19 cellular contexts compared by ENCODE assay signal in the genomic region with DNA sequence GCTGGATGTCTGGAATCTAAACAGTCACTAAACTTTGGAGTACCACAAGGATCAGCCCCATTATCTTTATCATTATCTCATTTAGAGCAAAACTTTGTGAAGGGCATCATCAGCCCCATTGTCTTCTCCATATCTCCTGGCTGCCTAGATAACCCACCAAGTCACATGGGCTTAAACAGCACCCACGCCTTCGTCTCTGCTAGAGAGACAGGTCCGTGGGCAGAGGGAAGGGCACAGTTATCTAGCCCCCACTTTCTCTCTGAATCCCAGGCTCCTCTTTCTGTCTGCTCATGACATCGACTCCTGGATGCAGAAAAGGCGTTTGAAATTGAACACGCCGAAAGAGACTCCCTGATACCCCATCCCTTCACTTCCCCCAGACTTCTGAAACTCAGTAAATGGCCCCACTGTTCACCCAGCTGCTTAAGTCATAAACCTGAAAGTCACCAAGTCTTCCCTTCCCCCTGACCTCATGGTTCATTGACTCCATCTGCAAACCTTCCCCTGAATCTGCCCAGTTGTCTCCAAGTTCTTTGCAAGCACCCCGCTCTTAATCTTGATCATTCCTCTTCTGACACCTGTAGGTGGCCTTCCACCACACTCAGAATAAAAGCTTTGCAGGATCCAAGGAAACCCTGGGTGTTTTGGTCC. TPM values are rescaled to one million over a fixed set of nuclear protein-coding genes. Genes with fewer than 3 reads are reported as not detected.
DNase-seq lines count a peak whose midpoint lies in the region; ATAC-seq and TF ChIP-seq lines count a peak whose summit lies in the region.
"Had no signal": no experiment of that assay in that cellular context is flagged by ENCODE, and none has a peak within 500 bp of the region (broad histone marks: within the 10 kb centered on the region; RNA-seq: fewer than 3 reads in every experiment).

No MANE protein-coding gene starts in this region.

- BruUV-seq in mammary epithelial cell (replicated peaks; lab: Mats Ljungman, UMichigan): no TSS peak

- H3K4me3 ChIP-seq in WERI-Rb-1 (ENCODE audit: low read depth, low read length) (no peak overlapping the region), mammary epithelial cell (replicated peaks in 1 of 3; ENCODE audit: insufficient read depth in 1 of 3, low read depth in 2 of 3, low read length in 3 of 3) (no peak overlapping the region)
- H3K4me3 ChIP-seq: esophagus muscularis mucosa, left ventricle myocardium inferior, uterus had no signal

- ATAC-seq in GM19351 (IDR thresholded peaks at IDR 0.05; ENCODE audit: unreplicated experiment) (peak; percentile 83), HG02763 (IDR thresholded peaks at IDR 0.05; ENCODE audit: unreplicated experiment) (peak; percentile 68)
- ATAC-seq: right cardiac atrium had no signal

- H3K27ac ChIP-seq in WERI-Rb-1: no peak overlapping the region
- H3K27ac ChIP-seq in mammary epithelial cell (ENCODE audit: insufficient read depth, low read depth, low read length): no peak overlapping the region
- H3K27ac ChIP-seq: esophagus muscularis mucosa, left ventricle myocardium inferior, RWPE1, uterus had no signal

- H3K36me3 ChIP-seq in WERI-Rb-1 (no peaks in the 10 kb centered on the region), mammary epithelial cell (ENCODE audit: insufficient read depth, low read length) (no peaks in the 10 kb centered on the region)
- H3K36me3 ChIP-seq: esophagus muscularis mucosa, left ventricle myocardium inferior, uterus had no signal

- no peaks in the 10 kb centered on the region for H3K4me1 ChIP-seq in mammary epithelial cell (ENCODE audit: insufficient read depth, low read length)
- H3K4me1 ChIP-seq: left ventricle myocardium inferior, uterus had no signal

- no peaks in the 10 kb centered on the region for H3K79me2 ChIP-seq in mammary epithelial cell (ENCODE audit: insufficient read depth, low read length)

- H3K4me2 ChIP-seq in mammary epithelial cell (ENCODE audit: insufficient read depth, low read depth, low read length): no peak overlapping the region

- H4K20me1 ChIP-seq in mammary epithelial cell (ENCODE audit: insufficient read depth, low read length): no peaks in the 10 kb centered on the region

- H3K9ac ChIP-seq in mammary epithelial cell (ENCODE audit: insufficient read depth, low read length): no peak overlapping the region

- WGBS in mammary epithelial cell (ENCODE audit: low coverage, missing lambda C conversion rate): 93% methylated on average over 8 of the region's 8 CpGs

- dilution Hi-C loops in mammary epithelial cell (cut with HindIII; ENCODE audit: low sequenced_read_pairs): no loop called here

- in situ Hi-C loops in mammary epithelial cell (cut with MboI; ENCODE audit: low sequenced_read_pairs in 2 of 2): no loop called here

- H2AFZ ChIP-seq in mammary epithelial cell (ENCODE audit: low read depth, low read length): no peak overlapping the region

- TF ChIP-seq CTCF in GM12873 (IDR thresholded peaks at IDR 0.05; ENCODE audit: insufficient read depth, low read depth, low read length, missing control alignments) (peak; percentile 7), WERI-Rb-1 (IDR thresholded peaks at IDR 0.05; ENCODE audit: low read depth, low read length) (no peak), mammary epithelial cell (conservative IDR thresholded peaks at IDR 0.05 in 1 of 2, IDR thresholded peaks at IDR 0.05 in 1 of 2; ENCODE audit: extremely low read depth in 1 of 2, insufficient read depth in 1 of 2, low read depth in 1 of 2, low read length in 2 of 2) (no peak)

- DNase-seq in WERI-Rb-1 (peak; percentile 38), T-helper 9 cell (no peak), SHP77 treated with DMSO at 0.1 percent for 48 hours (lab: John Stamatoyannopoulos, UW) (no peak), NCI-H2029 (lab: John Stamatoyannopoulos, UW) (no peak), mammary epithelial cell (no peak)
- DNase-seq: DMS153; GOT3; left ventricle myocardium inferior; naive B cell; NCI-H510A treated with DMSO at 0.1 percent for 48 hours; right cardiac atrium; stimulated activated CD4-positive, alpha-beta T cell treated with anti-CD3 and anti-CD28 coated beads, Interleukin-2, amount 100 ng/mL, for 48 hours; T-helper 2 cell; uterus had no signal

- CTCF ChIA-PET in mammary epithelial cell (lab: Charles Lee; ENCODE audit: low non-redundant PET): no interaction called here

- H3K27me3 ChIP-seq in WERI-Rb-1 (ENCODE audit: insufficient read depth, low read depth, severe bottlenecking): no peaks in the 10 kb centered on the region
- H3K27me3 ChIP-seq in mammary epithelial cell (ENCODE audit: insufficient read depth, low read length): no peaks in the 10 kb centered on the region
- H3K27me3 ChIP-seq: esophagus muscularis mucosa, uterus had no signal

- H3K9me3 ChIP-seq in WERI-Rb-1 (ENCODE audit: severe bottlenecking) (no peaks in the 10 kb centered on the region), mammary epithelial cell (replicated peaks; ENCODE audit: insufficient read depth, low read length) (no peaks in the 10 kb centered on the region)
- H3K9me3 ChIP-seq: esophagus muscularis mucosa, left ventricle myocardium inferior, uterus had no signal

- intact Hi-C loops in mammary epithelial cell (cut with micrococcal nuclease): no loop called here

RNA-seq across cellular contexts. Expression of gene PARD3, which starts 20.9 kb away (rescaled TPM):
- 10 to 100 TPM; 47.1 to 58.7 TPM for total RNA-seq in mammary epithelial cell
- 32.1 TPM for polyA plus RNA-seq in mammary epithelial cell
- 48.8 TPM for polyA minus RNA-seq in mammary epithelial cell
